In the genomic region with DNA sequence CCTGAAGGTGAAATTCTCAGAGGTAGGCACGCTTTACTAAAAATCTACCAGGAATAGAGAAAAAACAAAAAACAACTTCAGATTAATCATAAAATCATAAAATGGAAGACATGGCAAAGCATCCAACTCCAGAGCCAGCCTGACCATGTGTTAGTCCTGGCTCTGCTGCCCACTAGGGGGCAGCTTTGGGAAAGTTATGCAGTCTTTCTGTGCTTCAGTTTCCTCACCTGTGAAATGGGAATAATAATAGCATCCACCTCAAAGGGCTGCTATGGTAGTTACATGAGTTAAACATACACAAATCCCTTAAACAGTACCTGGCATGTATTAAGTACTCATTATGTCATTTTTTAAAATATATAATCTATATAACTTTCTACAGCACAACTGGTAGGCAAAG, we compare ENCODE assay signal across 8 cellular contexts. TPM values are rescaled to one million over a fixed set of nuclear protein-coding genes. Genes with fewer than 3 reads are reported as not detected.
DNase-seq lines count a peak whose midpoint lies in the region; ATAC-seq and TF ChIP-seq lines count a peak whose summit lies in the region.

No MANE protein-coding gene starts in this region.

- no peaks in the 10 kb centered on the region for H3K36me3 Mint-ChIP-seq in immature natural killer cell

- no peaks in the 10 kb centered on the region for H3K36me3 ChIP-seq in BE2C
- H3K36me3 ChIP-seq in RWPE2 (ENCODE audit: low read depth), result no peaks in the 10 kb centered on the region
- no peaks in the 10 kb centered on the region for H3K36me3 ChIP-seq in gastroesophageal sphincter

- no peak overlapping the region for H3K4me3 ChIP-seq in BE2C (ENCODE audit: low read depth, low read length)
- H3K4me3 ChIP-seq in RWPE2 (ENCODE audit: severe bottlenecking), result no peak overlapping the region
- no peak overlapping the region for H3K4me3 ChIP-seq in gastroesophageal sphincter

- H3K27me3 Mint-ChIP-seq in immature natural killer cell (ENCODE audit: low read depth in 3 of 3), result peaks cover 0 to 4% (median 0%) of the 10 kb centered on the region in 3 donors

- H3K9me3 ChIP-seq in BE2C (no peaks in the 10 kb centered on the region), RWPE2 (ENCODE audit: severe bottlenecking) (no peaks in the 10 kb centered on the region), gastroesophageal sphincter (no peaks in the 10 kb centered on the region)

- ATAC-seq in RWPE2 (ENCODE audit: low read depth) (no peak), GM21447 (IDR thresholded peaks at IDR 0.05; ENCODE audit: unreplicated experiment) (no peak), gastroesophageal sphincter (no peak)

- no peak for TF ChIP-seq POLR2A in gastroesophageal sphincter (IDR thresholded peaks at IDR 0.05)

- 13 to 100% methylated on average over 1 of the region's 1 CpG for WGBS in gastroesophageal sphincter (ENCODE audit: low coverage in 1 of 2), 2 donors

- H3K4me1 ChIP-seq in BE2C (no peaks in the 10 kb centered on the region), RWPE2 (ENCODE audit: insufficient read depth, poor library complexity, severe bottlenecking) (no peaks in the 10 kb centered on the region), gastroesophageal sphincter (no peaks in the 10 kb centered on the region)

- H3K4me1 Mint-ChIP-seq in immature natural killer cell, result no peaks in the 10 kb centered on the region

- peaks cover 0 to 8% (median 4%) of the 10 kb centered on the region in 6 donors for H3K9me3 Mint-ChIP-seq in immature natural killer cell

- H3K27me3 ChIP-seq in BE2C (no peaks in the 10 kb centered on the region), RWPE2 (ENCODE audit: insufficient read depth, poor library complexity, severe bottlenecking) (no peaks in the 10 kb centered on the region), gastroesophageal sphincter (no peaks in the 10 kb centered on the region)

- no peak overlapping the region for H3K4me3 Mint-ChIP-seq in immature natural killer cell

- no peak overlapping the region for H3K27ac ChIP-seq in RWPE2 (ENCODE audit: poor library complexity, severe bottlenecking)
- no peak overlapping the region for H3K27ac ChIP-seq in gastroesophageal sphincter

- TF ChIP-seq EP300 in gastroesophageal sphincter (IDR thresholded peaks at IDR 0.05), result no peak

- no peak overlapping the region for H3K27ac Mint-ChIP-seq in immature natural killer cell

- TF ChIP-seq CTCF in BE2C (IDR thresholded peaks at IDR 0.05; ENCODE audit: low read depth, low read length) (peak; percentile 37), GM20000 (IDR thresholded peaks at IDR 0.05; ENCODE audit: extremely low read depth, missing control alignments) (peak; percentile 66), RWPE2 (IDR thresholded peaks at IDR 0.05; ENCODE audit: poor library complexity, severe bottlenecking) (peak; percentile 58), gastroesophageal sphincter (IDR thresholded peaks at IDR 0.05) (peak in 2 of 4 experiments; percentile 7 to 43)

- no peak for DNase-seq in BE2C
- peak; percentile 18 for DNase-seq in GM20000 (ENCODE audit: low spot score)
- no peak for DNase-seq in RWPE2 (ENCODE audit: low spot score)
- peak; percentile 29 for DNase-seq in glomerular visceral epithelial cell (ENCODE audit: extremely low spot score)
- DNase-seq in immature natural killer cell, result no peak
- no peak for DNase-seq in hippocampal formation (lab: John Stamatoyannopoulos, UW)

RNA-seq across cellular contexts. Expression of gene WNT5A, which starts 52.3 kb away (rescaled TPM):
- not detected for polyA plus RNA-seq in BE2C (2012; ENCODE audit: insufficient read depth, insufficient read length, low read depth)
- not detected for polyA plus RNA-seq in immature natural killer cell
- total RNA-seq in gastroesophageal sphincter, result 10 to 100 TPM in 2 of 4 donors, 1 to 10 TPM in 2; 3.1 to 46.3 (median 11.3) TPM

Comparison
In these comparisons a context has a peak if more than half of its experiments do, and no peak if none do; other contexts are left out.
1. DNase-seq: peak in GM20000 (single experiment) and glomerular visceral epithelial cell (single experiment); none in BE2C (single experiment), RWPE2 (single experiment), immature natural killer cell (0 of 3) and hippocampal formation (0 of 2).